In genomic region chr4:143183513-143184216, GRCh38 we compare ENCODE assay signal across 8 cellular contexts. TPM values are rescaled to one million over a fixed set of nuclear protein-coding genes. Genes with fewer than 3 reads are reported as not detected.
DNase-seq lines count a peak whose midpoint lies in the region; ATAC-seq and TF ChIP-seq lines count a peak whose summit lies in the region.

No MANE protein-coding gene starts in this region.

- no peak for TF ChIP-seq POLR2A in uterus (IDR thresholded peaks at IDR 0.05)

- H3K4me1 ChIP-seq in HUES6 (ENCODE audit: control insufficient read depth, insufficient read depth, low read length) (peaks cover 5% of the 10 kb centered on the region; the same call in 1 of the 2 replicates), ascending aorta (peaks cover 4 to 18% of the 10 kb centered on the region in 2 donors), lower lobe of right lung (peaks cover 24% of the 10 kb centered on the region), uterus (no peaks in the 10 kb centered on the region)

- peak overlapping the region; percentile 88 for H3K4me3 ChIP-seq in AG04449 (ENCODE audit: low read depth, low read length)
- H3K4me3 ChIP-seq in HUES6 (ENCODE audit: low read depth, low read length): peak overlapping the region; percentile 84
- peak overlapping the region; percentile 77 to 80 for H3K4me3 ChIP-seq in ascending aorta
- H3K4me3 ChIP-seq in lower lobe of right lung: peak overlapping the region; percentile 90
- H3K4me3 ChIP-seq in uterus: peak overlapping the region; percentile 85 to 91

- intact Hi-C loops in ascending aorta (cut with DNase I) (loop anchor here (1.0 to 10.0 kb wide), 3 partner anchors 330 to 1546 kb away; partner anchors contain the start of genes IL15 and SMARCA5), lower lobe of right lung (cut with DNase I) (no loop called here), uterus (cut with DNase I; ENCODE audit: low total_unique reads) (no loop called here)

- no peak for TF ChIP-seq CTCF in AG04449 (IDR thresholded peaks at IDR 0.05; ENCODE audit: insufficient read depth, low read length, missing control alignments)
- no peak for TF ChIP-seq CTCF in ascending aorta (IDR thresholded peaks at IDR 0.05)
- no peak for TF ChIP-seq CTCF in lower lobe of right lung (IDR thresholded peaks at IDR 0.05)
- TF ChIP-seq CTCF in uterus (IDR thresholded peaks at IDR 0.05): no peak

- DNase-seq in AG04449 (ENCODE audit: low read depth, low spot score): no peak
- DNase-seq in ascending aorta (ENCODE audit: low spot score in 2 of 2): no peak
- no peak for DNase-seq in lower lobe of right lung
- DNase-seq in uterus: no peak
- DNase-seq in AG08396 (ENCODE audit: low spot score): no peak
- no peak for DNase-seq in AG20443 (ENCODE audit: low spot score)

- peak overlapping the region; percentile 87 for H3K9ac ChIP-seq in HUES6 (ENCODE audit: low read length)

- H3K36me3 ChIP-seq in HUES6 (ENCODE audit: control insufficient read depth, insufficient read depth, low read length) (peaks cover 11% of the 10 kb centered on the region), ascending aorta (no peaks in the 10 kb centered on the region), lower lobe of right lung (peaks cover 7% of the 10 kb centered on the region), uterus (no peaks in the 10 kb centered on the region)

- H3K27me3 ChIP-seq in HUES6 (ENCODE audit: control insufficient read depth, insufficient read depth, low read length) (no peaks in the 10 kb centered on the region), ascending aorta (no peaks in the 10 kb centered on the region), lower lobe of right lung (ENCODE audit: low read depth) (no peaks in the 10 kb centered on the region), uterus (no peaks in the 10 kb centered on the region)

- H3K27ac ChIP-seq in HUES6 (ENCODE audit: low read depth, low read length): peak overlapping the region; percentile 75; the same call in 1 of the 2 replicates
- H3K27ac ChIP-seq in ascending aorta: peak overlapping the region; percentile 94 to 95
- peak overlapping the region; percentile 92 for H3K27ac ChIP-seq in lower lobe of right lung
- peak overlapping the region; percentile 91 to 97 for H3K27ac ChIP-seq in uterus

- H3K9me3 ChIP-seq in HUES6 (ENCODE audit: control insufficient read depth, insufficient read depth, low read depth, low read length) (peaks cover 2% of the 10 kb centered on the region; the same call in 1 of the 2 replicates), ascending aorta (no peaks in the 10 kb centered on the region), lower lobe of right lung (no peaks in the 10 kb centered on the region), uterus (no peaks in the 10 kb centered on the region)

- ATAC-seq in lower lobe of right lung (no peak), HG02759 (IDR thresholded peaks at IDR 0.05; ENCODE audit: unreplicated experiment) (no peak)

- POLR2A ChIA-PET in AG04449 (lab: Yijun Ruan, JAX): no interaction called here

- CTCF ChIA-PET in AG04449 (lab: Yijun Ruan, JAX): no interaction called here

RNA-seq across cellular contexts. Expression of gene USP38, which starts 1.1 kb away (rescaled TPM):
- total RNA-seq in ascending aorta (6.7 TPM), lower lobe of right lung (25.6 TPM), uterus (10 to 100 TPM in 3 of 4 donors, 1 to 10 TPM in 1; 6.7 to 34.9 (median 18.1) TPM)
